Comparison of ENCODE assay signal across 1 cellular context in genomic region chr22:39980635-39981034, GRCh38.
TF ChIP-seq lines count a peak whose summit lies in the region.

No MANE protein-coding gene starts in this region.

TF ChIP-seq in H1, 55 proteins besides CTCF, POLR2A, EP300 and RAD21:
- TF ChIP-seq CEBPB (IDR thresholded peaks at IDR 0.05; ENCODE audit: low read depth, low read length) (no peak), TAF7 (optimal IDR thresholded peaks at IDR 0.05; ENCODE audit: borderline replicate concordance, low read depth, low read length) (no peak), KDM5A (IDR thresholded peaks at IDR 0.05; ENCODE audit: low read length) (no peak), TEAD4 (IDR thresholded peaks at IDR 0.05; ENCODE audit: low read depth, low read length) (no peak), HDAC2 (IDR thresholded peaks at IDR 0.05; ENCODE audit: borderline replicate concordance in 1 of 2, low read depth in 2 of 2, low read length in 2 of 2) (no peak), CHD1 (IDR thresholded peaks at IDR 0.05; ENCODE audit: low read depth, low read length) (no peak), TBP (IDR thresholded peaks at IDR 0.05; ENCODE audit: low read depth, low read length) (no peak), TAF1 (IDR thresholded peaks at IDR 0.05; ENCODE audit: low read depth, low read length) (no peak), SP1 (IDR thresholded peaks at IDR 0.05; ENCODE audit: low read depth, low read length) (no peak), SUZ12 (IDR thresholded peaks at IDR 0.05; ENCODE audit: low read length) (no peak), EZH2 (IDR thresholded peaks at IDR 0.05; ENCODE audit: low read depth, low read length, severe bottlenecking) (no peak), RNF2 (IDR thresholded peaks at IDR 0.05; ENCODE audit: borderline replicate concordance, low read depth, low read length, missing control alignments, poor library complexity, severe bottlenecking) (no peak), CREB1 (IDR thresholded peaks at IDR 0.05) (no peak), SIN3A (conservative IDR thresholded peaks at IDR 0.05 in 1 of 2, IDR thresholded peaks at IDR 0.05 in 1 of 2; ENCODE audit: low read depth in 1 of 2, low read length in 2 of 2) (no peak), CBX8 (IDR thresholded peaks at IDR 0.05; ENCODE audit: borderline replicate concordance, low read depth, low read length) (no peak), HDAC6 (IDR thresholded peaks at IDR 0.05; ENCODE audit: low read depth, low read length) (no peak), MAFK (IDR thresholded peaks at IDR 0.05; ENCODE audit: low read depth, low read length) (no peak), CBX5 (IDR thresholded peaks at IDR 0.05; ENCODE audit: low read depth, low read length) (no peak), CHD2 (IDR thresholded peaks at IDR 0.05; ENCODE audit: low read length) (no peak), SAP30 (IDR thresholded peaks at IDR 0.05; ENCODE audit: insufficient read depth, insufficient replicate concordance, low read length) (no peak)
